ENCODE assay signal across 2 cellular contexts in the genomic region with DNA sequence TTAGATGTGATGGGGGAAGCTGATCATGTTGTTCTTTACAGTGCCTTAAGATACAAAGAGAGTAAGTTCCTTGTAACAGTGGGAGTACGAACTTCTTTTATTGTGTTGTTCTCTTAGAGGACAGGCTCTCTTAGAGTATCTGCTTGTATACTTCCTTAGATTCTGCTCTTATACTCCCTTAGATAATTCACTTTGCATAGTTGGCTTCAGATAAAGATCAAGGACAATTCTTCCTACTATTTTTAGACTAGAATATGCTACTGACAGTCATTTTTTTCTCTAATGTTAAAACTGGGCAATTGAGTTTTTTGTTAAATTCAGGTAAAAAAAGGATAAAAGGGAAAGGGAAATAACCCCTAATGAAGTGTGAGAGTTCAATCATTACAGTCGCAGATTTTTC.
A peak's percentile ranks its signal among the peaks of the same experiment; 100 is the strongest.
TF ChIP-seq lines count a peak whose summit lies in the region.

No MANE protein-coding gene starts in this region.

TF ChIP-seq in SK-N-SH treated with all-trans-retinoic acid at 6 μM for 48 hours, 23 proteins besides CTCF, POLR2A, EP300 and RAD21 (continued from another document):
- TF ChIP-seq, protein P1, sequence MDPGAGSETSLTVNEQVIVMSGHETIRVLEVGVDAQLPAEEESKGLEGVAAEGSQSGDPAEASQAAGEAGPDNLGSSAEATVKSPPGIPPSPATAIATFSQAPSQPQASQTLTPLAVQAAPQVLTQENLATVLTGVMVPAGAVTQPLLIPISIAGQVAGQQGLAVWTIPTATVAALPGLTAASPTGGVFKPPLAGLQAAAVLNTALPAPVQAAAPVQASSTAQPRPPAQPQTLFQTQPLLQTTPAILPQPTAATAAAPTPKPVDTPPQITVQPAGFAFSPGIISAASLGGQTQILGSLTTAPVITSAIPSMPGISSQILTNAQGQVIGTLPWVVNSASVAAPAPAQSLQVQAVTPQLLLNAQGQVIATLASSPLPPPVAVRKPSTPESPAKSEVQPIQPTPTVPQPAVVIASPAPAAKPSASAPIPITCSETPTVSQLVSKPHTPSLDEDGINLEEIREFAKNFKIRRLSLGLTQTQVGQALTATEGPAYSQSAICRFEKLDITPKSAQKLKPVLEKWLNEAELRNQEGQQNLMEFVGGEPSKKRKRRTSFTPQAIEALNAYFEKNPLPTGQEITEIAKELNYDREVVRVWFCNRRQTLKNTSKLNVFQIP (CRISPR knock-in tag; IDR thresholded peaks at IDR 0.05; ENCODE audit: borderline replicate concordance, low read depth): no peak

TF ChIP-seq in K562, 482 proteins besides CTCF, POLR2A, EP300 and RAD21 (continued from another document):
- TF ChIP-seq, protein P2, sequence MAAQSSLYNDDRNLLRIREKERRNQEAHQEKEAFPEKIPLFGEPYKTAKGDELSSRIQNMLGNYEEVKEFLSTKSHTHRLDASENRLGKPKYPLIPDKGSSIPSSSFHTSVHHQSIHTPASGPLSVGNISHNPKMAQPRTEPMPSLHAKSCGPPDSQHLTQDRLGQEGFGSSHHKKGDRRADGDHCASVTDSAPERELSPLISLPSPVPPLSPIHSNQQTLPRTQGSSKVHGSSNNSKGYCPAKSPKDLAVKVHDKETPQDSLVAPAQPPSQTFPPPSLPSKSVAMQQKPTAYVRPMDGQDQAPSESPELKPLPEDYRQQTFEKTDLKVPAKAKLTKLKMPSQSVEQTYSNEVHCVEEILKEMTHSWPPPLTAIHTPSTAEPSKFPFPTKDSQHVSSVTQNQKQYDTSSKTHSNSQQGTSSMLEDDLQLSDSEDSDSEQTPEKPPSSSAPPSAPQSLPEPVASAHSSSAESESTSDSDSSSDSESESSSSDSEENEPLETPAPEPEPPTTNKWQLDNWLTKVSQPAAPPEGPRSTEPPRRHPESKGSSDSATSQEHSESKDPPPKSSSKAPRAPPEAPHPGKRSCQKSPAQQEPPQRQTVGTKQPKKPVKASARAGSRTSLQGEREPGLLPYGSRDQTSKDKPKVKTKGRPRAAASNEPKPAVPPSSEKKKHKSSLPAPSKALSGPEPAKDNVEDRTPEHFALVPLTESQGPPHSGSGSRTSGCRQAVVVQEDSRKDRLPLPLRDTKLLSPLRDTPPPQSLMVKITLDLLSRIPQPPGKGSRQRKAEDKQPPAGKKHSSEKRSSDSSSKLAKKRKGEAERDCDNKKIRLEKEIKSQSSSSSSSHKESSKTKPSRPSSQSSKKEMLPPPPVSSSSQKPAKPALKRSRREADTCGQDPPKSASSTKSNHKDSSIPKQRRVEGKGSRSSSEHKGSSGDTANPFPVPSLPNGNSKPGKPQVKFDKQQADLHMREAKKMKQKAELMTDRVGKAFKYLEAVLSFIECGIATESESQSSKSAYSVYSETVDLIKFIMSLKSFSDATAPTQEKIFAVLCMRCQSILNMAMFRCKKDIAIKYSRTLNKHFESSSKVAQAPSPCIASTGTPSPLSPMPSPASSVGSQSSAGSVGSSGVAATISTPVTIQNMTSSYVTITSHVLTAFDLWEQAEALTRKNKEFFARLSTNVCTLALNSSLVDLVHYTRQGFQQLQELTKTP (IDR thresholded peaks at IDR 0.05; ENCODE audit: low read depth in 1 of 2, partially characterized antibody in 2 of 2): peak in 1 of 2 experiments; percentile 32
- peak; percentile 18; the same call in 1 of the 2 replicates for TF ChIP-seq DPF2 (IDR thresholded peaks at IDR 0.05)
- TF ChIP-seq, protein P3, sequence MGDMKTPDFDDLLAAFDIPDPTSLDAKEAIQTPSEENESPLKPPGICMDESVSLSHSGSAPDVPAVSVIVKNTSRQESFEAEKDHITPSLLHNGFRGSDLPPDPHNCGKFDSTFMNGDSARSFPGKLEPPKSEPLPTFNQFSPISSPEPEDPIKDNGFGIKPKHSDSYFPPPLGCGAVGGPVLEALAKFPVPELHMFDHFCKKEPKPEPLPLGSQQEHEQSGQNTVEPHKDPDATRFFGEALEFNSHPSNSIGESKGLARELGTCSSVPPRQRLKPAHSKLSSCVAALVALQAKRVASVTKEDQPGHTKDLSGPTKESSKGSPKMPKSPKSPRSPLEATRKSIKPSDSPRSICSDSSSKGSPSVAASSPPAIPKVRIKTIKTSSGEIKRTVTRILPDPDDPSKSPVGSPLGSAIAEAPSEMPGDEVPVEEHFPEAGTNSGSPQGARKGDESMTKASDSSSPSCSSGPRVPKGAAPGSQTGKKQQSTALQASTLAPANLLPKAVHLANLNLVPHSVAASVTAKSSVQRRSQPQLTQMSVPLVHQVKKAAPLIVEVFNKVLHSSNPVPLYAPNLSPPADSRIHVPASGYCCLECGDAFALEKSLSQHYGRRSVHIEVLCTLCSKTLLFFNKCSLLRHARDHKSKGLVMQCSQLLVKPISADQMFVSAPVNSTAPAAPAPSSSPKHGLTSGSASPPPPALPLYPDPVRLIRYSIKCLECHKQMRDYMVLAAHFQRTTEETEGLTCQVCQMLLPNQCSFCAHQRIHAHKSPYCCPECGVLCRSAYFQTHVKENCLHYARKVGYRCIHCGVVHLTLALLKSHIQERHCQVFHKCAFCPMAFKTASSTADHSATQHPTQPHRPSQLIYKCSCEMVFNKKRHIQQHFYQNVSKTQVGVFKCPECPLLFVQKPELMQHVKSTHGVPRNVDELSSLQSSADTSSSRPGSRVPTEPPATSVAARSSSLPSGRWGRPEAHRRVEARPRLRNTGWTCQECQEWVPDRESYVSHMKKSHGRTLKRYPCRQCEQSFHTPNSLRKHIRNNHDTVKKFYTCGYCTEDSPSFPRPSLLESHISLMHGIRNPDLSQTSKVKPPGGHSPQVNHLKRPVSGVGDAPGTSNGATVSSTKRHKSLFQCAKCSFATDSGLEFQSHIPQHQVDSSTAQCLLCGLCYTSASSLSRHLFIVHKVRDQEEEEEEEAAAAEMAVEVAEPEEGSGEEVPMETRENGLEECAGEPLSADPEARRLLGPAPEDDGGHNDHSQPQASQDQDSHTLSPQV (IDR thresholded peaks at IDR 0.05): peak; percentile 19; the same call in 1 of the 2 replicates
- TF ChIP-seq MEF2D (tag; conservative IDR thresholded peaks at IDR 0.05; ENCODE audit: low read depth): peak; percentile 79
- TF ChIP-seq, protein P4, sequence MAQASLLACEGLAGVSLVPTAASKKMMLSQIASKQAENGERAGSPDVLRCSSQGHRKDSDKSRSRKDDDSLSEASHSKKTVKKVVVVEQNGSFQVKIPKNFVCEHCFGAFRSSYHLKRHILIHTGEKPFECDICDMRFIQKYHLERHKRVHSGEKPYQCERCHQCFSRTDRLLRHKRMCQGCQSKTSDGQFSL (CRISPR knock-in tag; IDR thresholded peaks at IDR 0.05): no peak
- TF ChIP-seq, protein P4 (tag; IDR thresholded peaks at IDR 0.05): no peak
- no peak for TF ChIP-seq XRCC4 (IDR thresholded peaks at IDR 0.05; ENCODE audit: extremely low read depth, insufficient read depth, insufficient read length)
- TF ChIP-seq TCFL5 (CRISPR knock-in tag; conservative IDR thresholded peaks at IDR 0.05): no peak
- no peak for TF ChIP-seq RBBP5 (IDR thresholded peaks at IDR 0.05; ENCODE audit: borderline replicate concordance, insufficient read depth, low read length, poor library complexity, severe bottlenecking)
- no peak for TF ChIP-seq SMARCB1 (IDR thresholded peaks at IDR 0.05; ENCODE audit: insufficient read length, low read depth)
- peak; percentile 35; the same call in 1 of the 2 replicates for TF ChIP-seq NFRKB (IDR thresholded peaks at IDR 0.05; ENCODE audit: low read depth)
